8 cellular contexts compared by ENCODE assay signal in the genomic region with DNA sequence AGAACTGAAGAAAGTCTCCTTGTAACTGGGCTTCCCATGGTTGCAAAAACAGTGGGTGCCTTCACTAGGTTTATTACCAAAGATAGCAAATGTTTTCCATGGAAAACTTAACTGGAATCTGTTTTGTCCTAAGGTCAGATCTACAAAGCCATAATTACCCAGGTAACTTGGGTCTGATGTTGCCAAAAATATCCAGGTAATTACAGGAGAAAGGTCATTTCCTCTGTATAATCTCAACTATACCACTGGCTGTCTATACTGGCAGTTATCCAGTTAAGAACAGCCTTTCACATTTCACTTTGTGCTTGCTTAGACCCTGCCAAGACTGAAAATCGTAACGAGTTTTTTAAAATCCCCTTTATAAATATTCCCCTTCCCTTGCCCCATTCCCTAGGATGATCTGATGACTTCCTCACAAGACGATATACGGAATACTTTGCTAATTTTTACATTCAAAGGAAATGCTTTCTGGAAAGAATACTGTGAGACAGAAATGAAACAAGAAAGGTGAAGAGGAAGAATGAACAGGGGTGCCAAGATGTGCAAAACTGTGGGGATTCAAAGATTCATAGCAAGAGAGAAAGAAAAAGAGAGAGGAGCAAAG.
A peak's percentile ranks its signal among the peaks of the same experiment; 100 is the strongest.
DNase-seq lines count a peak whose midpoint lies in the region; ATAC-seq, FAIRE-seq and TF ChIP-seq lines count a peak whose summit lies in the region.

No MANE protein-coding gene starts in this region.

- H3K4me3 ChIP-seq in hepatocyte (peak overlapping the region; percentile 17), small intestine (ENCODE audit: low read depth in 1 of 2, low read length in 2 of 2) (peak overlapping the region in 1 of 2 donors; percentile 36)

- H4K20me1 ChIP-seq in hepatocyte (ENCODE audit: insufficient read depth, poor library complexity, severe bottlenecking): no peaks in the 10 kb centered on the region

- H2AFZ ChIP-seq in hepatocyte: peak overlapping the region; percentile 64

- H3K27ac ChIP-seq in VCaP (peak overlapping the region; percentile 99), hepatocyte (peak overlapping the region; percentile 86), small intestine (ENCODE audit: low read depth in 1 of 2, low read length in 1 of 2) (peak overlapping the region; percentile 51 to 70)

- no peaks in the 10 kb centered on the region for H3K9me2 ChIP-seq in hepatocyte (replicated peaks; ENCODE audit: insufficient read depth)

- H3K36me3 ChIP-seq in hepatocyte (replicated peaks; ENCODE audit: insufficient read depth, low read depth): no peaks in the 10 kb centered on the region
- no peaks in the 10 kb centered on the region for H3K36me3 ChIP-seq in small intestine (ENCODE audit: control insufficient read depth in 2 of 2, insufficient read depth in 2 of 2, low read length in 2 of 2)

- H3K4me2 ChIP-seq in hepatocyte: peak overlapping the region; percentile 77

- no peak for ATAC-seq in HG03342 (IDR thresholded peaks at IDR 0.05; ENCODE audit: unreplicated experiment)

- H3K27me3 ChIP-seq in hepatocyte (no peaks in the 10 kb centered on the region), small intestine (ENCODE audit: control insufficient read depth in 2 of 2, insufficient read depth in 2 of 2, low read length in 2 of 2) (no peaks in the 10 kb centered on the region)

- TF ChIP-seq CTCF in VCaP (conservative IDR thresholded peaks at IDR 0.05): no peak
- no peak for TF ChIP-seq CTCF in hepatocyte (IDR thresholded peaks at IDR 0.05; ENCODE audit: poor library complexity)
- TF ChIP-seq CTCF in GM10266 (IDR thresholded peaks at IDR 0.05; ENCODE audit: control insufficient read depth, insufficient read depth, low read depth, missing control alignments): no peak

- peak; percentile 26 for FAIRE-seq in small intestine (lab: Jason Lieb, UNC)

- H3K9me3 ChIP-seq in hepatocyte (ENCODE audit: low read depth): no peaks in the 10 kb centered on the region
- no peaks in the 10 kb centered on the region for H3K9me3 ChIP-seq in small intestine (ENCODE audit: control insufficient read depth, low read depth)

- WGBS in hepatocyte (ENCODE audit: low lambda C conversion rate, missing lambda C conversion rate): 39% methylated on average over 4 of the region's 4 CpGs
- 6 to 13% (median 10%) methylated on average over 4 of the region's 4 CpGs for WGBS in small intestine, 3 donors

- peaks cover 71% of the 10 kb centered on the region for H3K79me2 ChIP-seq in hepatocyte

- H3K4me1 ChIP-seq in hepatocyte (ENCODE audit: insufficient read depth): peaks cover 21% of the 10 kb centered on the region
- H3K4me1 ChIP-seq in small intestine (ENCODE audit: control insufficient read depth in 2 of 2, insufficient read depth in 1 of 2, low read depth in 1 of 2, low read length in 1 of 2): peaks cover 10 to 11% of the 10 kb centered on the region in 2 donors

- DNase-seq in NCI-H1092 treated with DMSO at 0.1 percent for 48 hours (lab: John Stamatoyannopoulos, UW): peak; percentile 48
- no peak for DNase-seq in NCI-H1092 (lab: John Stamatoyannopoulos, UW)
- no peak for DNase-seq in hepatocyte (ENCODE audit: low spot score)
- DNase-seq in small intestine: peak; percentile 85
- no peak for DNase-seq in GM10266 (ENCODE audit: extremely low spot score)
- DNase-seq in SHP77 (lab: John Stamatoyannopoulos, UW): no peak

Comparison
In these comparisons a context has a peak if more than half of its experiments do, and no peak if none do; other contexts are left out.
1. DNase-seq: peak in NCI-H1092 treated with DMSO at 0.1 percent for 48 hours (single experiment) and small intestine (single experiment); none in NCI-H1092 (single experiment), hepatocyte (single experiment), GM10266 (single experiment) and SHP77 (0 of 2).
2. Peak in every context shown above with its lines, with median percentiles within 50 percentile points of each other: H3K27ac ChIP-seq.